Comparison of ENCODE assay signal across 25 cellular contexts in genomic region chr9:120951960-120952630, GRCh38.
"Had no signal": no experiment of that assay in that cellular context is flagged by ENCODE, and none has a peak within 500 bp of the region (broad histone marks: within the 10 kb centered on the region; RNA-seq: fewer than 3 reads in every experiment).

No MANE protein-coding gene starts in this region.

- H3K27me3 ChIP-seq: testis had no signal

- H3K27ac Mint-ChIP-seq: activated B cell treated with CpG ODN at 0.5 μM for 24 hours; activated CD4-positive, alpha-beta T cell treated with anti-CD3 and anti-CD28 coated beads, Interleukin-2, amount 10 ng/mL, durations not matched to agents 24 days and 14 days; activated CD8-positive, alpha-beta T cell treated with anti-CD3 and anti-CD28 coated beads, Interleukin-2, amount 10 ng/mL, durations not matched to agents 7 days and 5 days; activated naive CD8-positive, alpha-beta T cell; activated T-cell treated with anti-CD3 and anti-CD28 coated beads, Interleukin-2, amount 50 U/mL, for 72 hours; immature natural killer cell; stimulated activated naive CD8-positive, alpha-beta T cell treated with anti-CD3 and anti-CD28 coated beads, Interleukin-15, Interleukin-2, amounts not matched to agents 100 ng/mL and 50 ng/mL, for 24 hours had no signal

- H3K4me1 Mint-ChIP-seq: activated B cell treated with CpG ODN at 0.5 μM for 24 hours; activated CD4-positive, alpha-beta T cell treated with anti-CD3 and anti-CD28 coated beads, Interleukin-2, amount 10 ng/mL, durations not matched to agents 24 days and 14 days; central memory CD8-positive, alpha-beta T cell; naive B cell had no signal

- H3K9me3 ChIP-seq: prostate gland, testis had no signal

- ATAC-seq: activated CD8-positive, alpha-beta T cell treated with anti-CD3 and anti-CD28 coated beads, Interleukin-2, amount 10 ng/mL, durations not matched to agents 7 days and 5 days; activated T-cell treated with anti-CD3 and anti-CD28 coated beads, Interleukin-2, amount 50 U/mL, for 72 hours; right cardiac atrium had no signal

- H3K27ac ChIP-seq: prostate gland had no signal

- H3K4me2 ChIP-seq: smooth muscle cell had no signal

- H3K36me3 Mint-ChIP-seq: activated naive CD8-positive, alpha-beta T cell; brain; immature natural killer cell had no signal

- H3K4me3 Mint-ChIP-seq: activated B cell treated with CpG ODN at 0.5 μM for 24 hours; activated CD4-positive, alpha-beta T cell treated with anti-CD3 and anti-CD28 coated beads, Interleukin-2, amount 10 ng/mL, durations not matched to agents 24 days and 14 days; activated CD8-positive, alpha-beta T cell treated with anti-CD3 and anti-CD28 coated beads, Interleukin-2, amount 10 ng/mL, durations not matched to agents 7 days and 5 days; activated naive CD8-positive, alpha-beta T cell; activated T-cell treated with anti-CD3 and anti-CD28 coated beads, Interleukin-2, amount 50 U/mL, for 72 hours; brain; central memory CD8-positive, alpha-beta T cell; immature natural killer cell; naive B cell; stimulated activated naive CD8-positive, alpha-beta T cell treated with anti-CD3 and anti-CD28 coated beads, Interleukin-15, Interleukin-2, amounts not matched to agents 100 ng/mL and 50 ng/mL, for 24 hours had no signal

- H3K4me1 ChIP-seq: prostate gland had no signal

- H3K4me3 ChIP-seq: lung, prostate gland, smooth muscle cell, testis had no signal

- DNase-seq: activated B cell treated with CpG ODN at 0.5 μM for 24 hours; activated CD4-positive, alpha-beta T cell treated with anti-CD3 and anti-CD28 coated beads, Interleukin-2, amount 10 ng/mL, durations not matched to agents 24 days and 14 days; activated CD8-positive, alpha-beta memory T cell treated with anti-CD3 and anti-CD28 coated beads, Interleukin-2, amount 50 U/mL, for 4 hours; activated CD8-positive, alpha-beta T cell treated with anti-CD3 and anti-CD28 coated beads, Interleukin-2, amount 10 ng/mL, durations not matched to agents 7 days and 5 days; activated gamma-delta T cell; activated T-cell treated with anti-CD3 and anti-CD28 coated beads, Interleukin-2, amount 50 U/mL, for 72 hours; amniotic stem cell; effector memory CD4-positive, alpha-beta T cell; foreskin melanocyte; head of caudate nucleus; immature natural killer cell; naive B cell; nucleus accumbens; right cardiac atrium; SIG-M5; stimulated activated CD4-positive, alpha-beta T cell treated with anti-CD3 and anti-CD28 coated beads, Interleukin-4, amount 100 ng/mL, for 4 hours; T-helper 2 cell; testis had no signal

- H3K9me3 Mint-ChIP-seq: activated B cell treated with CpG ODN at 0.5 μM for 24 hours; activated CD4-positive, alpha-beta T cell treated with anti-CD3 and anti-CD28 coated beads, Interleukin-2, amount 10 ng/mL, durations not matched to agents 24 days and 14 days; activated T-cell treated with anti-CD3 and anti-CD28 coated beads, Interleukin-2, amount 50 U/mL, for 72 hours; brain; central memory CD8-positive, alpha-beta T cell; immature natural killer cell; naive B cell; stimulated activated naive CD8-positive, alpha-beta T cell treated with anti-CD3 and anti-CD28 coated beads, Interleukin-15, Interleukin-2, amounts not matched to agents 100 ng/mL and 50 ng/mL, for 24 hours had no signal

- H3K27me3 Mint-ChIP-seq: activated B cell treated with CpG ODN at 0.5 μM for 24 hours; activated naive CD8-positive, alpha-beta T cell; brain; central memory CD8-positive, alpha-beta T cell; naive B cell; stimulated activated naive CD8-positive, alpha-beta T cell treated with anti-CD3 and anti-CD28 coated beads, Interleukin-15, Interleukin-2, amounts not matched to agents 100 ng/mL and 50 ng/mL, for 24 hours had no signal

- H3K36me3 ChIP-seq: prostate gland had no signal
